27 cellular contexts compared by ENCODE assay signal in genomic region chr4:18932940-18933339, GRCh38.
"Had no signal": no experiment of that assay in that cellular context is flagged by ENCODE, and none has a peak within 500 bp of the region (broad histone marks: within the 10 kb centered on the region; RNA-seq: fewer than 3 reads in every experiment).

No MANE protein-coding gene starts in this region.

- H3K27me3 ChIP-seq: colonic mucosa, foreskin keratinocyte, gastroesophageal sphincter, heart right ventricle, ovary, right lobe of liver, tibial nerve, upper lobe of left lung had no signal

- H3K4me1 Mint-ChIP-seq: naive thymus-derived CD8-positive, alpha-beta T cell; stimulated activated naive B cell treated with anti-CD40 and anti-IgM and Interleukin-4, amounts not matched to agents 10 μg/mL and 1 μg/mL and 100 μg/mL, for 72 hours had no signal

- H3K27ac Mint-ChIP-seq: dendritic cell treated with granulocyte-macrophage colony-stimulating factor and Interleukin-4, amounts not matched to agents 40 ng/mL and 50 ng/mL, for 4 days; endodermal cell; naive thymus-derived CD8-positive, alpha-beta T cell; stimulated activated naive B cell treated with anti-CD40 and anti-IgM and Interleukin-4, amounts not matched to agents 10 μg/mL and 1 μg/mL and 100 μg/mL, for 72 hours; stimulated activated naive CD8-positive, alpha-beta T cell treated with anti-CD3 and anti-CD28 coated beads, Interleukin-15, Interleukin-2, amounts not matched to agents 100 ng/mL and 50 ng/mL, for 24 hours had no signal

- H3K4me1 ChIP-seq: colonic mucosa, foreskin keratinocyte, gastroesophageal sphincter, psoas muscle, right lobe of liver, tibial nerve had no signal

- H3K4me3 Mint-ChIP-seq: dendritic cell treated with granulocyte-macrophage colony-stimulating factor and Interleukin-4, amounts not matched to agents 40 ng/mL and 50 ng/mL, for 4 days; endodermal cell; naive thymus-derived CD8-positive, alpha-beta T cell; nephron progenitor cell; stimulated activated naive B cell treated with anti-CD40 and anti-IgM and Interleukin-4, amounts not matched to agents 10 μg/mL and 1 μg/mL and 100 μg/mL, for 72 hours; stimulated activated naive CD8-positive, alpha-beta T cell treated with anti-CD3 and anti-CD28 coated beads, Interleukin-15, Interleukin-2, amounts not matched to agents 100 ng/mL and 50 ng/mL, for 24 hours had no signal

- ATAC-seq: esophagus mucosa; foreskin keratinocyte; gastroesophageal sphincter; left colon; naive thymus-derived CD8-positive, alpha-beta T cell; psoas muscle; right lobe of liver; stimulated activated naive B cell treated with anti-CD40 and anti-IgM and Interleukin-4, amounts not matched to agents 10 μg/mL and 1 μg/mL and 100 μg/mL, for 72 hours had no signal

- DNase-seq: colonic mucosa; effector CD8-positive, alpha-beta T cell; endodermal cell; foreskin keratinocyte; heart right ventricle; hippocampal formation; left colon; mesenchymal stem cell; naive thymus-derived CD8-positive, alpha-beta T cell; nephron progenitor cell; occipital lobe; ovary; posterior cingulate gyrus; psoas muscle; right lobe of liver; small intestine; stimulated activated CD4-positive, alpha-beta T cell treated with anti-CD3 and anti-CD28 coated beads, Interleukin-15, amount 100 ng/mL, for 24 hours; stimulated activated CD4-positive, alpha-beta T cell treated with anti-CD3 and anti-CD28 coated beads, Interleukin-2, amount 100 ng/mL, for 48 hours; stimulated activated naive B cell treated with anti-CD40 and anti-IgM and Interleukin-4, amounts not matched to agents 10 μg/mL and 1 μg/mL and 100 μg/mL, for 72 hours; upper lobe of left lung had no signal

- H3K27me3 Mint-ChIP-seq: dendritic cell treated with granulocyte-macrophage colony-stimulating factor and Interleukin-4, amounts not matched to agents 40 ng/mL and 50 ng/mL, for 4 days; naive thymus-derived CD8-positive, alpha-beta T cell; stimulated activated naive B cell treated with anti-CD40 and anti-IgM and Interleukin-4, amounts not matched to agents 10 μg/mL and 1 μg/mL and 100 μg/mL, for 72 hours; stimulated activated naive CD8-positive, alpha-beta T cell treated with anti-CD3 and anti-CD28 coated beads, Interleukin-15, Interleukin-2, amounts not matched to agents 100 ng/mL and 50 ng/mL, for 24 hours had no signal

- H3K4me3 ChIP-seq: colonic mucosa, gastroesophageal sphincter, heart right ventricle, ovary, psoas muscle, right lobe of liver, thoracic aorta, tibial nerve, upper lobe of left lung had no signal

- H3K9me3 ChIP-seq: colonic mucosa, gastroesophageal sphincter, heart right ventricle, ovary, psoas muscle, right lobe of liver, thoracic aorta, tibial nerve, upper lobe of left lung had no signal

- H3K27ac ChIP-seq: colonic mucosa, epithelial cell of prostate, foreskin keratinocyte, gastroesophageal sphincter, heart right ventricle, ovary, psoas muscle, right lobe of liver, thoracic aorta, tibial nerve, upper lobe of left lung had no signal

- H3K36me3 Mint-ChIP-seq: stimulated activated naive B cell treated with anti-CD40 and anti-IgM and Interleukin-4, amounts not matched to agents 10 μg/mL and 1 μg/mL and 100 μg/mL, for 72 hours had no signal

- H3K36me3 ChIP-seq: colonic mucosa, gastroesophageal sphincter, heart right ventricle, ovary, right lobe of liver, thoracic aorta, tibial nerve, upper lobe of left lung had no signal
